Comparison of ENCODE assay signal across 8 cellular contexts in genomic region chr22:30968924-30969531, GRCh38. TPM values are rescaled to one million over a fixed set of nuclear protein-coding genes. Genes with fewer than 3 reads are reported as not detected.
DNase-seq lines count a peak whose midpoint lies in the region; ATAC-seq and TF ChIP-seq lines count a peak whose summit lies in the region.

Gene TUG1 (plus strand): TSS chr22:30969265.

- H3K4me1 Mint-ChIP-seq in activated B cell treated with CpG ODN at 0.5 μM for 24 hours (peaks cover 56% of the 10 kb centered on the region), immature natural killer cell (peaks cover 55 to 74% of the 10 kb centered on the region in 2 donors)

- no peak for TF ChIP-seq CTCF in AG04449 (IDR thresholded peaks at IDR 0.05; ENCODE audit: insufficient read depth, low read length, missing control alignments)
- TF ChIP-seq CTCF in activated B cell treated with CpG ODN at 0.5 μM for 24 hours (IDR thresholded peaks at IDR 0.05): no peak

- H3K4me3 Mint-ChIP-seq in activated B cell treated with CpG ODN at 0.5 μM for 24 hours (peak within 1 kb of the TSS; percentile 95), immature natural killer cell (peak within 1 kb of the TSS; percentile 87 to 95 (median 92))

- H3K27ac ChIP-seq in caudate nucleus (ENCODE audit: low read depth, low read length): peak within 1 kb of the TSS; percentile 74

- POLR2A ChIA-PET in AG04449 (lab: Yijun Ruan, JAX): interaction anchor here (0.6 to 3.2 kb wide), 13 partner anchors 10 to 187 kb away, joined by 3 to 25 read pairs (median 3); partner anchors contain the start of genes SELENOM and SMTN
- POLR2A ChIA-PET in activated B cell treated with CpG ODN at 0.5 μM for 24 hours (lab: Charles Lee): interaction anchor here (0.6 to 3.7 kb wide), 24 partner anchors 10 to 1699 kb away, joined by 3 to 41 read pairs (median 4); partner anchors contain the start of genes FBXO7, PATZ1, PES1 and RNF185

- peak within 1 kb of the TSS; percentile 73 for H3K4me3 ChIP-seq in AG04449 (ENCODE audit: low read depth, low read length)

- peaks cover 52% of the 10 kb centered on the region for H3K36me3 Mint-ChIP-seq in activated B cell treated with CpG ODN at 0.5 μM for 24 hours (ENCODE audit: low read depth)
- H3K36me3 Mint-ChIP-seq in immature natural killer cell: peaks cover 34 to 38% (median 36%) of the 10 kb centered on the region in 3 donors

- peaks cover 15% of the 10 kb centered on the region for H3K9me3 Mint-ChIP-seq in activated B cell treated with CpG ODN at 0.5 μM for 24 hours
- H3K9me3 Mint-ChIP-seq in immature natural killer cell: peaks cover 9 to 39% (median 32%) of the 10 kb centered on the region in 6 donors

- DNase-seq in AG04449 (ENCODE audit: low read depth, low spot score) (peak; percentile 91), NCI-H226 (peak; percentile 84), activated B cell treated with CpG ODN at 0.5 μM for 24 hours (peak; percentile 93), caudate nucleus (lab: John Stamatoyannopoulos, UW) (peak; percentile 72 to 99 (median 96)), immature natural killer cell (peak; percentile 98), smooth muscle cell of the brain vasculature (ENCODE audit: low read depth, low spot score) (peak; percentile 95)

- H3K27me3 Mint-ChIP-seq in activated B cell treated with CpG ODN at 0.5 μM for 24 hours (no peaks in the 10 kb centered on the region), immature natural killer cell (ENCODE audit: low read depth in 3 of 3) (peaks cover 6 to 13% (median 13%) of the 10 kb centered on the region in 3 donors)

- intact Hi-C loops in activated B cell treated with CpG ODN at 0.5 μM for 24 hours (cut with micrococcal nuclease): loop anchor here (1.0 to 5.0 kb wide), 11 partner anchors 49 to 783 kb away; partner anchors contain the start of genes DEPDC5, DRG1, DUSP18 and LIMK2

- H3K27ac Mint-ChIP-seq in activated B cell treated with CpG ODN at 0.5 μM for 24 hours (peak within 1 kb of the TSS; percentile 94), immature natural killer cell (peak within 1 kb of the TSS; percentile 91 to 98 (median 94))

- CTCF ChIA-PET in AG04449 (lab: Yijun Ruan, JAX): interaction anchor here (0.9 to 5.7 kb wide), 11 partner anchors 9 to 262 kb away, joined by 3 to 57 read pairs (median 6); partner anchors contain the start of gene SELENOM
- CTCF ChIA-PET in activated B cell treated with CpG ODN at 0.5 μM for 24 hours (lab: Charles Lee): interaction anchor here (1.0 to 1.9 kb wide), 3 partner anchors 116 to 334 kb away, joined by 4 to 6 read pairs (median 5); no protein-coding TSS in a partner anchor

- peak; percentile 91 for ATAC-seq in GM18909 (IDR thresholded peaks at IDR 0.05; ENCODE audit: poor library complexity, unreplicated experiment)
- ATAC-seq in HG03175 (IDR thresholded peaks at IDR 0.05; ENCODE audit: unreplicated experiment): peak; percentile 87
- ATAC-seq in activated B cell treated with CpG ODN at 0.5 μM for 24 hours (ENCODE audit: low read depth): peak; percentile 92

RNA-seq across cellular contexts. Expression of gene TUG1, which starts in this region (rescaled TPM):
- total RNA-seq in activated B cell treated with CpG ODN at 0.5 μM for 24 hours: 70.4 and 83.0 TPM in 2 replicates
- polyA plus RNA-seq in immature natural killer cell: 10 to 100 TPM in 2 of 3 donors, 1 to 10 TPM in 1; 7.8 to 22.9 (median 13.6) TPM

Comparison
In these comparisons a context has a peak if more than half of its experiments do, and no peak if none do; other contexts are left out.
1. Peak in every context shown above with its lines: DNase-seq, ATAC-seq, H3K4me3 ChIP-seq and H3K27ac ChIP-seq.